Comparison of ENCODE assay signal across 13 cellular contexts in genomic region chr10:113947138-113948011, GRCh38.
DNase-seq lines count a peak whose midpoint lies in the region; ATAC-seq and FAIRE-seq lines count a peak whose summit lies in the region.
"Had no signal": no experiment of that assay in that cellular context is flagged by ENCODE, and none has a peak within 500 bp of the region (broad histone marks: within the 10 kb centered on the region; RNA-seq: fewer than 3 reads in every experiment).

No MANE protein-coding gene starts in this region.

- H3K36me3 Mint-ChIP-seq in activated naive CD4-positive, alpha-beta T cell treated with anti-CD3 and anti-CD28 coated beads for 36 hours (ENCODE audit: low read depth), result no peaks in the 10 kb centered on the region
- H3K36me3 Mint-ChIP-seq: naive thymus-derived CD4-positive, alpha-beta T cell had no signal

- no peaks in the 10 kb centered on the region for H3K4me1 Mint-ChIP-seq in activated naive CD4-positive, alpha-beta T cell treated with anti-CD3 and anti-CD28 coated beads for 36 hours (ENCODE audit: low read depth)
- H3K4me1 Mint-ChIP-seq: activated B cell treated with CpG ODN at 0.5 μM for 24 hours had no signal

- no peak overlapping the region for H3K4me3 Mint-ChIP-seq in activated naive CD4-positive, alpha-beta T cell treated with anti-CD3 and anti-CD28 coated beads for 36 hours
- H3K4me3 Mint-ChIP-seq: activated B cell treated with CpG ODN at 0.5 μM for 24 hours; dendritic cell treated with granulocyte-macrophage colony-stimulating factor and Interleukin-4, amounts not matched to agents 40 ng/mL and 50 ng/mL, for 4 days; naive thymus-derived CD4-positive, alpha-beta T cell had no signal

- H3K27ac Mint-ChIP-seq in activated naive CD4-positive, alpha-beta T cell treated with anti-CD3 and anti-CD28 coated beads for 36 hours, result no peak overlapping the region
- H3K27ac Mint-ChIP-seq: activated B cell treated with CpG ODN at 0.5 μM for 24 hours; dendritic cell treated with granulocyte-macrophage colony-stimulating factor and Interleukin-4, amounts not matched to agents 40 ng/mL and 50 ng/mL, for 4 days had no signal

- ATAC-seq in left colon (peak; percentile 84), GM21423 (IDR thresholded peaks at IDR 0.05; ENCODE audit: unreplicated experiment) (no peak)
- ATAC-seq: naive thymus-derived CD4-positive, alpha-beta T cell had no signal

- intact Hi-C loops in activated naive CD4-positive, alpha-beta T cell treated with anti-CD3 and anti-CD28 coated beads for 36 hours (cut with micrococcal nuclease), result no loop called here
- intact Hi-C loops in left colon (cut with DNase I, micrococcal nuclease), result no loop called here

- CTCF ChIA-PET in activated naive CD4-positive, alpha-beta T cell treated with anti-CD3 and anti-CD28 coated beads for 36 hours (lab: Charles Lee), result no interaction called here

- FAIRE-seq in urothelium cell line (lab: Jason Lieb, UNC), result no peak

- no peaks in the 10 kb centered on the region for H3K27me3 Mint-ChIP-seq in activated naive CD4-positive, alpha-beta T cell treated with anti-CD3 and anti-CD28 coated beads for 36 hours (ENCODE audit: low read depth)
- H3K27me3 Mint-ChIP-seq: activated B cell treated with CpG ODN at 0.5 μM for 24 hours had no signal

- H3K9me3 Mint-ChIP-seq in activated naive CD4-positive, alpha-beta T cell treated with anti-CD3 and anti-CD28 coated beads for 36 hours, result no peaks in the 10 kb centered on the region
- H3K9me3 Mint-ChIP-seq: activated B cell treated with CpG ODN at 0.5 μM for 24 hours; dendritic cell treated with granulocyte-macrophage colony-stimulating factor and Interleukin-4, amounts not matched to agents 40 ng/mL and 50 ng/mL, for 4 days; naive thymus-derived CD4-positive, alpha-beta T cell had no signal

- DNase-seq in activated naive CD4-positive, alpha-beta T cell treated with anti-CD3 and anti-CD28 coated beads for 36 hours, result peak; percentile 20
- DNase-seq in activated naive CD4-positive, alpha-beta T cell (lab: John Stamatoyannopoulos, UW), result no peak
- DNase-seq in amniotic epithelial cell (ENCODE audit: low read depth) (peak; percentile 7), left colon (peak; percentile 62 to 68), urothelium cell line (ENCODE audit: low spot score) (peak; percentile 31), medulla oblongata (ENCODE audit: extremely low spot score) (no peak), SKM-1 treated with dmso at 0.1 percent for 144 hours (lab: John Stamatoyannopoulos, UW; ENCODE audit: unreplicated experiment) (no peak)
- DNase-seq: activated B cell treated with CpG ODN at 0.5 μM for 24 hours; activated gamma-delta T cell; naive thymus-derived CD4-positive, alpha-beta T cell; NCI-H187 had no signal

Comparison
In these comparisons a context has a peak if more than half of its experiments do, and no peak if none do; other contexts are left out.
1. DNase-seq: peak in activated naive CD4-positive, alpha-beta T cell treated with anti-CD3 and anti-CD28 coated beads for 36 hours (single experiment), amniotic epithelial cell (single experiment), left colon (2 of 2) and urothelium cell line (single experiment); none in activated naive CD4-positive, alpha-beta T cell (0 of 4), medulla oblongata (single experiment) and SKM-1 treated with dmso at 0.1 percent for 144 hours (single experiment).